Comparison of ENCODE assay signal across 20 cellular contexts in the genomic region with DNA sequence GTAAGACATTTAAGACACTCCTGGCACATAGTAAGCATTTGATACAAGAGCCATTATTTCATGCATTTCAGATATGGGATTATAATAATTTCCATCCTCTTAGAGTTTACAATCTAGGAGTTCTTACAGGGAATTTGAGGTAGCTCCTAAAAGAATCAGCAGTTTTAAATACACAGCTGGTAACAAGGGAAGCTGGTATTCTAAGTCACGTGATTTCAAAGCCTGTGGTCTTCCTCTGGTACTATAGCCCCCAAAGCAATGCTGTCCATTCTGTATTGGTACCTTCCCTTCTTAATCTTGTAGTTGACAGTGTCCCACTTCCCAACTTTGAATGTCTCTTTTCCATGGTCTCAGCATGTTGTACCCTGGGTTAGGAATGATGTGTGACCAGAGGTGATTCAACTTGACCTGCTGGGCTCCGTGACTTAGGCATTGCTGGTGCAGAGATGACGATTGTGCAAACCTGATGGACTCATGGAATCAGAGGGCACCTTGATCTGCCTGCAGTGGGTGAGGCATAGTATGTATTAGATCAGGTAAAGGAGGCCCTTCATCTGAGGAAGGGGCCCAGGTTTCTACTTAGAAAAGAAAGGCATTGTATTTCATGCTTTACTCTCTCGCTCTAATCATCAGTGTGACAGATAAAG.
DNase-seq lines count a peak whose midpoint lies in the region; ATAC-seq, FAIRE-seq and TF ChIP-seq lines count a peak whose summit lies in the region.
"Had no signal": no experiment of that assay in that cellular context is flagged by ENCODE, and none has a peak within 500 bp of the region (broad histone marks: within the 10 kb centered on the region; RNA-seq: fewer than 3 reads in every experiment).

No MANE protein-coding gene starts in this region.

- H3K27ac ChIP-seq in K562 (ENCODE audit: extremely low read depth, low read depth, low read length), result no peak overlapping the region
- no peak overlapping the region for H3K27ac ChIP-seq in naive thymus-derived CD4-positive, alpha-beta T cell (ENCODE audit: low read depth, low read length)
- H3K27ac ChIP-seq: 22Rv1 had no signal

- no peaks in the 10 kb centered on the region for H3K27me3 Mint-ChIP-seq in naive thymus-derived CD4-positive, alpha-beta T cell
- peaks cover 0 to 2% (median 0%) of the 10 kb centered on the region in 3 donors for H3K27me3 Mint-ChIP-seq in immature natural killer cell (ENCODE audit: low read depth in 3 of 3)
- H3K27me3 Mint-ChIP-seq: activated CD8-positive, alpha-beta memory T cell treated with anti-CD3 and anti-CD28 coated beads, Interleukin-2, amount 10 ng/mL, durations not matched to agents 7 days and 5 days; activated naive CD4-positive, alpha-beta T cell treated with anti-CD3 and anti-CD28 coated beads, Interleukin-2, amount 10 ng/mL, durations not matched to agents 7 days and 5 days had no signal

- in situ Hi-C loops in K562 (cut with MboI), result no loop called here

- no peak for TF ChIP-seq POLR2A in GM12891 (IDR thresholded peaks at IDR 0.05; ENCODE audit: low read depth, low read length)
- no peak for TF ChIP-seq POLR2A in K562 (conservative IDR thresholded peaks at IDR 0.05)

- no peaks in the 10 kb centered on the region for H3K27me3 ChIP-seq in K562 (ENCODE audit: control insufficient read depth in 2 of 2, insufficient read depth in 2 of 2, low read length in 2 of 2)
- no peaks in the 10 kb centered on the region for H3K27me3 ChIP-seq in naive thymus-derived CD4-positive, alpha-beta T cell (ENCODE audit: control insufficient read depth in 2 of 2, insufficient read depth in 2 of 2, low read length in 2 of 2)
- H3K27me3 ChIP-seq: upper lobe of left lung had no signal

- no peak overlapping the region for H3K4me3 ChIP-seq in K562
- no peak overlapping the region for H3K4me3 ChIP-seq in naive thymus-derived CD4-positive, alpha-beta T cell (ENCODE audit: low read length)
- H3K4me3 ChIP-seq: upper lobe of left lung had no signal

- POLR2A ChIA-PET in K562 (lab: Yijun Ruan, JAX), result interaction anchor here (0.6 kb wide), 1 partner anchor 147 kb away, joined by 3 read pairs; no protein-coding TSS in a partner anchor
- POLR2A ChIA-PET in naive thymus-derived CD4-positive, alpha-beta T cell (lab: Charles Lee), result interaction anchor here (0.6 kb wide), 2 partner anchors 21 to 23 kb away, joined by 3 read pairs; no protein-coding TSS in a partner anchor

- FAIRE-seq in GM12891 (lab: Jason Lieb, UNC) (peak; percentile 60), K562 (lab: Jason Lieb, UNC) (no peak)

- CTCF ChIA-PET in K562 (lab: Yijun Ruan, JAX; ENCODE audit: low intra/inter-chr PET ratio), result no interaction called here
- CTCF ChIA-PET in naive thymus-derived CD4-positive, alpha-beta T cell (lab: Charles Lee), result interaction anchor here (0.7 to 3.6 kb wide), 3 partner anchors 15 to 207 kb away, joined by 4 to 25 read pairs (median 8); no protein-coding TSS in a partner anchor

- no peaks in the 10 kb centered on the region for H3K36me3 Mint-ChIP-seq in naive thymus-derived CD4-positive, alpha-beta T cell
- no peaks in the 10 kb centered on the region for H3K36me3 Mint-ChIP-seq in immature natural killer cell
- H3K36me3 Mint-ChIP-seq: activated CD8-positive, alpha-beta memory T cell treated with anti-CD3 and anti-CD28 coated beads, Interleukin-2, amount 10 ng/mL, durations not matched to agents 7 days and 5 days; activated naive CD4-positive, alpha-beta T cell treated with anti-CD3 and anti-CD28 coated beads, Interleukin-2, amount 10 ng/mL, durations not matched to agents 7 days and 5 days; WTC11 had no signal

- intact Hi-C loops in K562 (cut with micrococcal nuclease), result no loop called here
- intact Hi-C loops in naive thymus-derived CD4-positive, alpha-beta T cell (cut with micrococcal nuclease), result loop anchor here in 1 of 2 donors (5.0 kb wide), 2 partner anchors 86 to 191 kb away; no protein-coding TSS in a partner anchor

- no peak overlapping the region for H2AFZ ChIP-seq in K562 (ENCODE audit: low read depth, low read length)

- TF ChIP-seq CTCF in K562 (IDR thresholded peaks at IDR 0.05 in 2 of 3, conservative IDR thresholded peaks at IDR 0.05 in 1 of 3; ENCODE audit: insufficient read depth in 2 of 3, low read depth in 1 of 3, low read length in 3 of 3), result no peak

- H3K9me3 ChIP-seq in K562 (replicated peaks; ENCODE audit: control insufficient read depth, insufficient read depth, low read depth, low read length), result no peaks in the 10 kb centered on the region
- no peaks in the 10 kb centered on the region for H3K9me3 ChIP-seq in naive thymus-derived CD4-positive, alpha-beta T cell (ENCODE audit: control insufficient read depth in 2 of 3, low read length in 3 of 3)
- H3K9me3 ChIP-seq: upper lobe of left lung had no signal

- no peak for TF ChIP-seq EP300 in K562 (IDR thresholded peaks at IDR 0.05; ENCODE audit: low read length)

- no peaks in the 10 kb centered on the region for H3K36me3 ChIP-seq in K562 (ENCODE audit: control insufficient read depth, insufficient read depth, low read length)
- no peaks in the 10 kb centered on the region for H3K36me3 ChIP-seq in naive thymus-derived CD4-positive, alpha-beta T cell (ENCODE audit: control insufficient read depth in 2 of 3, insufficient read depth in 3 of 3, low read length in 3 of 3)
- H3K36me3 ChIP-seq: upper lobe of left lung had no signal

- no peak overlapping the region for H3K4me2 ChIP-seq in K562 (ENCODE audit: insufficient read depth, low read length)

- no TSS peak for BruUV-seq in K562 (replicated peaks; lab: Mats Ljungman, UMichigan)

- no peaks in the 10 kb centered on the region for H3K9me3 Mint-ChIP-seq in naive thymus-derived CD4-positive, alpha-beta T cell
- H3K9me3 Mint-ChIP-seq in immature natural killer cell, result no peaks in the 10 kb centered on the region
- H3K9me3 Mint-ChIP-seq: activated naive CD4-positive, alpha-beta T cell treated with anti-CD3 and anti-CD28 coated beads, Interleukin-2, amount 10 ng/mL, durations not matched to agents 7 days and 5 days; WTC11 had no signal

- peak overlapping the region in 8 of 9 donors; percentile 2 to 74 (median 38) for H3K27ac Mint-ChIP-seq in naive thymus-derived CD4-positive, alpha-beta T cell
- H3K27ac Mint-ChIP-seq in immature natural killer cell, result peak overlapping the region in 2 of 6 donors; percentile 6 to 61
- H3K27ac Mint-ChIP-seq: activated CD8-positive, alpha-beta memory T cell treated with anti-CD3 and anti-CD28 coated beads, Interleukin-2, amount 10 ng/mL, durations not matched to agents 7 days and 5 days; activated naive CD4-positive, alpha-beta T cell treated with anti-CD3 and anti-CD28 coated beads, Interleukin-2, amount 10 ng/mL, durations not matched to agents 7 days and 5 days had no signal

- TF ChIP-seq RAD21 in K562 (CRISPR knock-in tag; conservative IDR thresholded peaks at IDR 0.05 in 1 of 2, IDR thresholded peaks at IDR 0.05 in 1 of 2), result no peak

- peak; percentile 51 for DNase-seq in NCI-H82 (lab: John Stamatoyannopoulos, UW)
- no peak for DNase-seq in NCI-H82 treated with DMSO at 0.1 percent for 48 hours (lab: John Stamatoyannopoulos, UW; ENCODE audit: unreplicated experiment)
- no peak for DNase-seq in GM12891 (ENCODE audit: insufficient read length, low spot score)
- no peak for DNase-seq in K562 (ENCODE audit: extremely low read depth in 1 of 4, low spot score in 3 of 4)
- DNase-seq in naive thymus-derived CD4-positive, alpha-beta T cell, result no peak
- no peak for DNase-seq in NCI-H2196 treated with DMSO at 0.1 percent for 48 hours (lab: John Stamatoyannopoulos, UW; ENCODE audit: unreplicated experiment)
- no peak for DNase-seq in immature natural killer cell
- DNase-seq: activated CD8-positive, alpha-beta memory T cell treated with anti-CD3 and anti-CD28 coated beads, Interleukin-2, amount 10 ng/mL, durations not matched to agents 7 days and 5 days; activated naive CD4-positive, alpha-beta T cell treated with anti-CD3 and anti-CD28 coated beads, Interleukin-2, amount 10 ng/mL, durations not matched to agents 7 days and 5 days; effector CD4-positive, alpha-beta T cell; hippocampal formation; KBM-7; NCI-H1092; NCI-H2107; NCI-H69; stimulated activated naive CD4-positive, alpha-beta T cell treated with Interleukin-2 at 50 U/mL for 16 hours; upper lobe of left lung had no signal

- peak overlapping the region in 1 of 10 donors; percentile 2 for H3K4me3 Mint-ChIP-seq in naive thymus-derived CD4-positive, alpha-beta T cell
- H3K4me3 Mint-ChIP-seq in immature natural killer cell, result no peak overlapping the region
- H3K4me3 Mint-ChIP-seq: activated CD8-positive, alpha-beta memory T cell treated with anti-CD3 and anti-CD28 coated beads, Interleukin-2, amount 10 ng/mL, durations not matched to agents 7 days and 5 days; activated naive CD4-positive, alpha-beta T cell treated with anti-CD3 and anti-CD28 coated beads, Interleukin-2, amount 10 ng/mL, durations not matched to agents 7 days and 5 days; WTC11 had no signal

- WGBS in K562 (ENCODE audit: insufficient coverage, low coverage, missing lambda C conversion rate), result 0% methylated on average over 2 of the region's 4 CpGs

- no peaks in the 10 kb centered on the region for H4K20me1 ChIP-seq in K562 (replicated peaks; ENCODE audit: control insufficient read depth, insufficient read depth, low read length)

- no peaks in the 10 kb centered on the region for H3K4me1 ChIP-seq in K562 (replicated peaks in 1 of 2; ENCODE audit: control insufficient read depth in 2 of 2, insufficient read depth in 2 of 2, low read length in 2 of 2)
- peaks cover 12 to 26% of the 10 kb centered on the region in 2 donors for H3K4me1 ChIP-seq in naive thymus-derived CD4-positive, alpha-beta T cell (ENCODE audit: control insufficient read depth in 2 of 2, insufficient read depth in 2 of 2, low read length in 2 of 2)

- H3K9me1 ChIP-seq in K562 (ENCODE audit: control insufficient read depth, insufficient read depth, low read length), result no peaks in the 10 kb centered on the region

- H3K9ac ChIP-seq in K562 (ENCODE audit: insufficient read depth in 1 of 2, low read depth in 2 of 2, low read length in 2 of 2), result no peak overlapping the region

- ATAC-seq in K562, result no peak
- no peak for ATAC-seq in naive thymus-derived CD4-positive, alpha-beta T cell
- ATAC-seq in HG03354 (IDR thresholded peaks at IDR 0.05; ENCODE audit: poor library complexity, severe bottlenecking, unreplicated experiment), result no peak
- ATAC-seq: activated CD8-positive, alpha-beta memory T cell treated with anti-CD3 and anti-CD28 coated beads, Interleukin-2, amount 10 ng/mL, durations not matched to agents 7 days and 5 days had no signal

- H3K4me1 Mint-ChIP-seq in naive thymus-derived CD4-positive, alpha-beta T cell, result peaks cover 38 to 90% (median 76%) of the 10 kb centered on the region in 7 donors
- peaks cover 12 to 22% of the 10 kb centered on the region in 2 donors for H3K4me1 Mint-ChIP-seq in immature natural killer cell

- no peaks in the 10 kb centered on the region for H3K79me2 ChIP-seq in K562 (ENCODE audit: control insufficient read depth, insufficient read depth, low read length)

TF ChIP-seq in GM12891, 5 proteins besides CTCF, POLR2A, EP300 and RAD21 (continues in another document):
- TF ChIP-seq POLR2AphosphoS5 (IDR thresholded peaks at IDR 0.05; ENCODE audit: low read depth, low read length), result no peak
- no peak for TF ChIP-seq SPI1 (IDR thresholded peaks at IDR 0.05; ENCODE audit: low read depth, low read length)
